18 cellular contexts compared by ENCODE assay signal in genomic region chr10:20017961-20018360, GRCh38.
"Had no signal": no experiment of that assay in that cellular context is flagged by ENCODE, and none has a peak within 500 bp of the region (broad histone marks: within the 10 kb centered on the region; RNA-seq: fewer than 3 reads in every experiment).

No MANE protein-coding gene starts in this region.

- H3K4me3 ChIP-seq: coronary artery, lower lobe of right lung, mucosa of descending colon, right lobe of liver had no signal

- ATAC-seq: activated T-cell treated with anti-CD3 and anti-CD28 coated beads, Interleukin-2, amount 50 U/mL, for 72 hours; mucosa of descending colon; naive thymus-derived CD8-positive, alpha-beta T cell; right lobe of liver had no signal

- DNase-seq: activated CD4-positive, alpha-beta memory T cell treated with anti-CD3 and anti-CD28 coated beads for 36 hours; activated CD4-positive, alpha-beta T cell treated with anti-CD3 and anti-CD28 coated beads for 1 hour; activated gamma-delta T cell treated with Interleukin-2 at 50 U/mL for 16 hours; activated naive CD8-positive, alpha-beta T cell treated with anti-CD3 and anti-CD28 coated beads for 36 hours; activated T-cell treated with anti-CD3 and anti-CD28 coated beads, Interleukin-2, amount 50 U/mL, for 72 hours; aorta; effector CD8-positive, alpha-beta T cell; hypothalamus; left cardiac atrium; lower lobe of right lung; mucosa of descending colon; naive thymus-derived CD8-positive, alpha-beta T cell; nucleus accumbens; right lobe of liver; stimulated activated CD4-positive, alpha-beta T cell treated with anti-CD3 and anti-CD28 coated beads, Interleukin-2, amount 100 ng/mL, for 24 hours; stimulated activated naive CD4-positive, alpha-beta T cell treated with Interleukin-2 at 50 U/mL for 16 hours; T-helper 9 cell had no signal

- H3K36me3 ChIP-seq: lower lobe of right lung, right lobe of liver had no signal

- H3K27me3 ChIP-seq: right lobe of liver had no signal
